Comparison of ENCODE assay signal across 9 cellular contexts in the genomic region with DNA sequence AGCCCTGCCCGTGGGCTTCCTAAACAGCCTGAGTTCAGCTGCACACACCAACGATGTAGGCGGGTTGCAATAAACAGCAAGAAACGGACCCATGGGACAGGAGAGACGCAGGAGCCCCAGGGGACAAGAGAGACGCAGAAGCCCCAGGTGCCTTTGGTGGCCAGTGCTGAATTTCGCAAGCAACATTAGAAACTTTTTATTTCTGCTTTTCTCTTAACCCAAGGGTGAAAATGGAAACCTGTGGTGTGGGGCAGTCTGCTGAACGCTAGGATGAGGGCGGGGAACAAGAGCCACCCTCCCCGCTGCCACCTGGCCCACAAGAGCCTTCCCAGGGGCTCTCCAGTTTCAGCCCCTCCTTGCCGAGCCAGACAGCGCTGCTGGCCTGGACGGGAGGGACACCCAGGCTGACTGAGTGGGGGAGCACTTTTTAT. TPM values are rescaled to one million over a fixed set of nuclear protein-coding genes. Genes with fewer than 3 reads are reported as not detected.
DNase-seq lines count a peak whose midpoint lies in the region; ATAC-seq and TF ChIP-seq lines count a peak whose summit lies in the region.
"Had no signal": no experiment of that assay in that cellular context is flagged by ENCODE, and none has a peak within 500 bp of the region (broad histone marks: within the 10 kb centered on the region; RNA-seq: fewer than 3 reads in every experiment).

No MANE protein-coding gene starts in this region.

- TF ChIP-seq CTCF in HFFc6 (IDR thresholded peaks at IDR 0.05): no peak

- H3K36me3 Mint-ChIP-seq in HFFc6 (ENCODE audit: low read depth): peaks cover 40% of the 10 kb centered on the region

- DNase-seq in germinal center (ENCODE audit: low spot score) (peak; percentile 92), erythroblast (lab: John Stamatoyannopoulos, UW) (no peak), HFFc6 (no peak), RKO (ENCODE audit: low spot score) (no peak), posterior vena cava (ENCODE audit: low spot score) (no peak)
- DNase-seq: dorsolateral prefrontal cortex had no signal

- intact Hi-C loops in posterior vena cava (cut with DNase I): no loop called here

- peaks cover 19% of the 10 kb centered on the region for H3K9me3 Mint-ChIP-seq in HFFc6

- H3K4me1 Mint-ChIP-seq in HFFc6 (ENCODE audit: low read depth): peaks cover 23% of the 10 kb centered on the region

- TF ChIP-seq POLR2A in erythroblast (IDR thresholded peaks at IDR 0.05; ENCODE audit: low read length): no peak

- ATAC-seq in GM18520 (IDR thresholded peaks at IDR 0.05; ENCODE audit: unreplicated experiment) (peak; percentile 36), GM21576 (IDR thresholded peaks at IDR 0.05; ENCODE audit: unreplicated experiment) (peak; percentile 48), HG03521 (IDR thresholded peaks at IDR 0.05; ENCODE audit: unreplicated experiment) (peak; percentile 50)

- no peak overlapping the region for H3K4me3 Mint-ChIP-seq in HFFc6

- no peaks in the 10 kb centered on the region; the same call in none of the 2 replicates for H3K27me3 Mint-ChIP-seq in HFFc6 (ENCODE audit: insufficient read depth)

- no peak overlapping the region for H3K27ac Mint-ChIP-seq in HFFc6

RNA-seq across cellular contexts. Expression of a gene that starts 20.0 kb away (rescaled TPM):
- under 1 TPM; 0.26 to 0.92 (median 0.52) TPM for total RNA-seq in HFFc6 (2021; fragmentation: NEBNext Ultra II Directional; extraction: Animal tissue kit (Norgen Biotek cat#: 25700))
- total RNA-seq in posterior vena cava: 10 to 100 TPM in 1 of 2 donors, 1 to 10 TPM in 1; 9.4 to 14.3 TPM

RNA-seq across cellular contexts. Expression of a gene that starts 41.4 kb away (rescaled TPM):
- total RNA-seq in HFFc6 (2021; fragmentation: NEBNext Ultra II Directional; extraction: Animal tissue kit (Norgen Biotek cat#: 25700)): under 1 TPM in 2 of 6 experiments, not detected in 4; 0.15 to 0.25 TPM
- total RNA-seq in posterior vena cava: not detected

RNA-seq across cellular contexts. Expression of a gene that starts 49.0 kb away (rescaled TPM):
- total RNA-seq in HFFc6 (2021; fragmentation: NEBNext Ultra II Directional; extraction: Animal tissue kit (Norgen Biotek cat#: 25700)): 1 to 10 TPM; 5.6 to 7.6 (median 6.5) TPM
- total RNA-seq in posterior vena cava: 1 to 10 TPM; 5.9 to 8.4 TPM

Comparison
In these comparisons a context has a peak if more than half of its experiments do, and no peak if none do; other contexts are left out.
1. RNA of a gene that starts 20.0 kb away (total RNA-seq): 9.4 to 14.3 TPM in posterior vena cava; 0.26 to 0.92 TPM in HFFc6; every median in the first group is over 4 times any median in the second.
2. Peak in every context shown above with its lines, with median percentiles within 50 percentile points of each other: ATAC-seq.